In the genomic region with DNA sequence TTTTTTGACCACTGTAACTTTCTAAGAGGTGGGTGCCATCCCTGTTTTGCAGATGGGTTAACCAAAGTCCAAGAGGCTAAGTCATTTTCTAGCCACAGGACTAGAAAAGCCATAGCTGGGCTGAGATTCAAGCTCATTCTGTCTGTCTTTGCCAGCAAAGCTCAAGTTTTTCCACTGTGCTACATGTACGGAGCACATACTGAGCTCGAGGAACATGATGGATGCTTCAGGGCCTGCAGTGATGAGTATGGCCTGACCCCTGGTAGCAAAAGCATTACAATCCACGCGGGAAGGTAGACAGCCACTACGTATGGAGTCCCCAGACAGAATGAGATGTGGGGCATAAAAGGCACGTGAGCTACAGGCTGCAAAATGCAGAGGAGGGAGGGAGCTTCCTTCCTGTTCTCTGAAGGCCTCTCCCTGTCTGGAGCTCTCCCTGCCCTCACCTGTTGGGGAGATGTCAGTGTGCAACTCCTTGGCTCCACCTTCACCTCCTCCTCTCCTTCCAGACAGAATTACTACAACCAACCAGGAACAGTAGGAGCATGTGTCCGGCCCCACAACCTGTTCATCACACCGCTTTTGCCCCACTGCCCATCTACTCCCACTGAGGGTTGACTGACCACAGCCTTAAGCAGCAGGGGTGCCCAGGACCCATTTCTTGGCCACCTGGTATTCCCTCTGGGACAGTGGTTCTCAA, we compare ENCODE assay signal across 9 cellular contexts. TPM values are rescaled to one million over a fixed set of nuclear protein-coding genes. Genes with fewer than 3 reads are reported as not detected.
DNase-seq lines count a peak whose midpoint lies in the region; ATAC-seq and TF ChIP-seq lines count a peak whose summit lies in the region.
"Had no signal": no experiment of that assay in that cellular context is flagged by ENCODE, and none has a peak within 500 bp of the region (broad histone marks: within the 10 kb centered on the region; RNA-seq: fewer than 3 reads in every experiment).

No MANE protein-coding gene starts in this region.

- peaks cover 61% of the 10 kb centered on the region for H3K4me1 Mint-ChIP-seq in activated CD8-positive, alpha-beta memory T cell treated with anti-CD3 and anti-CD28 coated beads, Interleukin-2, amount 10 ng/mL, durations not matched to agents 7 days and 5 days
- peaks cover 98% of the 10 kb centered on the region for H3K4me1 Mint-ChIP-seq in activated B cell treated with CpG ODN at 0.5 μM for 24 hours

- TF ChIP-seq CTCF in activated B cell treated with CpG ODN at 0.5 μM for 24 hours (IDR thresholded peaks at IDR 0.05) = no peak
- no peak for TF ChIP-seq CTCF in left ventricle myocardium inferior (IDR thresholded peaks at IDR 0.05; ENCODE audit: borderline replicate concordance)
- TF ChIP-seq CTCF in stomach (IDR thresholded peaks at IDR 0.05) = no peak

- peak overlapping the region; percentile 99 for H3K27ac ChIP-seq in left ventricle myocardium inferior (replicated peaks)
- peak overlapping the region in 4 of 5 donors; percentile 8 to 84 (median 61) for H3K27ac ChIP-seq in stomach

- peak overlapping the region; percentile 45 for H3K4me3 Mint-ChIP-seq in activated CD8-positive, alpha-beta memory T cell treated with anti-CD3 and anti-CD28 coated beads, Interleukin-2, amount 10 ng/mL, durations not matched to agents 7 days and 5 days
- peak overlapping the region; percentile 52 for H3K4me3 Mint-ChIP-seq in activated B cell treated with CpG ODN at 0.5 μM for 24 hours

- no peak for TF ChIP-seq POLR2A in stomach (IDR thresholded peaks at IDR 0.05)

- ATAC-seq in activated CD8-positive, alpha-beta memory T cell treated with anti-CD3 and anti-CD28 coated beads, Interleukin-2, amount 10 ng/mL, durations not matched to agents 7 days and 5 days = no peak
- ATAC-seq in activated B cell treated with CpG ODN at 0.5 μM for 24 hours (ENCODE audit: low read depth) (no peak), HG03439 (IDR thresholded peaks at IDR 0.05; ENCODE audit: unreplicated experiment) (no peak), GM18502 (IDR thresholded peaks at IDR 0.05; ENCODE audit: poor library complexity, unreplicated experiment) (no peak)

- H3K9me3 ChIP-seq in left ventricle myocardium inferior (replicated peaks) (no peaks in the 10 kb centered on the region), stomach (no peaks in the 10 kb centered on the region)

- H3K4me3 ChIP-seq in left ventricle myocardium inferior = peak overlapping the region; percentile 1
- H3K4me3 ChIP-seq in stomach = no peak overlapping the region

- DNase-seq in activated CD8-positive, alpha-beta memory T cell treated with anti-CD3 and anti-CD28 coated beads, Interleukin-2, amount 10 ng/mL, durations not matched to agents 7 days and 5 days = no peak
- no peak for DNase-seq in activated CD8-positive, alpha-beta memory T cell treated with anti-CD3 and anti-CD28 coated beads for 24 hours
- DNase-seq in activated B cell treated with CpG ODN at 0.5 μM for 24 hours (no peak), left ventricle myocardium inferior (no peak), stomach (no peak), NCI-H2196 treated with DMSO at 0.1 percent for 48 hours (lab: John Stamatoyannopoulos, UW; ENCODE audit: unreplicated experiment) (no peak)
- DNase-seq: NCI-H1417 treated with DMSO at 0.1 percent for 48 hours had no signal

- 49 to 75% (median 73%) methylated on average over 8 of the region's 8 CpGs for WGBS in stomach, 5 donors

- H3K9me3 Mint-ChIP-seq in activated CD8-positive, alpha-beta memory T cell treated with anti-CD3 and anti-CD28 coated beads, Interleukin-2, amount 10 ng/mL, durations not matched to agents 7 days and 5 days (ENCODE audit: low read depth) = no peaks in the 10 kb centered on the region
- H3K9me3 Mint-ChIP-seq in activated B cell treated with CpG ODN at 0.5 μM for 24 hours = no peaks in the 10 kb centered on the region

- intact Hi-C loops in activated B cell treated with CpG ODN at 0.5 μM for 24 hours (cut with micrococcal nuclease) = loop anchor here (2.0 kb wide), 1 partner anchor 17 kb away; no protein-coding TSS in a partner anchor
- intact Hi-C loops in left ventricle myocardium inferior (cut with micrococcal nuclease) = no loop called here
- intact Hi-C loops in stomach (cut with DNase I; ENCODE audit: low total_unique reads) = no loop called here

- TF ChIP-seq EP300 in stomach (IDR thresholded peaks at IDR 0.05) = no peak

- H3K27me3 Mint-ChIP-seq in activated CD8-positive, alpha-beta memory T cell treated with anti-CD3 and anti-CD28 coated beads, Interleukin-2, amount 10 ng/mL, durations not matched to agents 7 days and 5 days = no peaks in the 10 kb centered on the region
- H3K27me3 Mint-ChIP-seq in activated B cell treated with CpG ODN at 0.5 μM for 24 hours = no peaks in the 10 kb centered on the region

- POLR2A ChIA-PET in activated B cell treated with CpG ODN at 0.5 μM for 24 hours (lab: Charles Lee) = interaction anchor here (0.7 to 1.4 kb wide), 5 partner anchors 16 to 1130 kb away, joined by 3 to 7 read pairs (median 3); partner anchors contain the start of genes CFAP58 and ITPRIP

- H3K4me1 ChIP-seq in left ventricle myocardium inferior = peaks cover 100% of the 10 kb centered on the region
- peaks cover 80 to 100% (median 91%) of the 10 kb centered on the region in 4 donors for H3K4me1 ChIP-seq in stomach

- H3K27ac Mint-ChIP-seq in activated CD8-positive, alpha-beta memory T cell treated with anti-CD3 and anti-CD28 coated beads, Interleukin-2, amount 10 ng/mL, durations not matched to agents 7 days and 5 days = peak overlapping the region; percentile 84
- peak overlapping the region; percentile 82 for H3K27ac Mint-ChIP-seq in activated B cell treated with CpG ODN at 0.5 μM for 24 hours

- H3K27me3 ChIP-seq in left ventricle myocardium inferior (ENCODE audit: low read depth) (no peaks in the 10 kb centered on the region), stomach (no peaks in the 10 kb centered on the region)

- H3K36me3 ChIP-seq in left ventricle myocardium inferior (no peaks in the 10 kb centered on the region), stomach (no peaks in the 10 kb centered on the region)

- CTCF ChIA-PET in activated CD8-positive, alpha-beta memory T cell treated with anti-CD3 and anti-CD28 coated beads, Interleukin-2, amount 10 ng/mL, durations not matched to agents 7 days and 5 days (lab: Charles Lee) = interaction anchor here (0.9 to 4.8 kb wide), 13 partner anchors 11 to 48 kb away, joined by 3 to 35 read pairs (median 5); partner anchors contain the start of genes CFAP58 and ITPRIP
- CTCF ChIA-PET in activated B cell treated with CpG ODN at 0.5 μM for 24 hours (lab: Charles Lee) = interaction anchor here (0.8 to 1.6 kb wide), 6 partner anchors 16 to 49 kb away, joined by 3 to 18 read pairs (median 3); no protein-coding TSS in a partner anchor

- H3K36me3 Mint-ChIP-seq in activated CD8-positive, alpha-beta memory T cell treated with anti-CD3 and anti-CD28 coated beads, Interleukin-2, amount 10 ng/mL, durations not matched to agents 7 days and 5 days = peaks cover 7% of the 10 kb centered on the region
- peaks cover 27% of the 10 kb centered on the region for H3K36me3 Mint-ChIP-seq in activated B cell treated with CpG ODN at 0.5 μM for 24 hours (ENCODE audit: low read depth)

RNA-seq across cellular contexts. Expression of gene ITPRIP, which starts 16.4 kb away (rescaled TPM):
- total RNA-seq in activated CD8-positive, alpha-beta memory T cell treated with anti-CD3 and anti-CD28 coated beads, Interleukin-2, amount 10 ng/mL, durations not matched to agents 7 days and 5 days = 10 to 100 TPM; 21.6 to 21.9 TPM
- total RNA-seq in activated B cell treated with CpG ODN at 0.5 μM for 24 hours = 21.3 and 26.1 TPM in 2 replicates
- total RNA-seq in left ventricle myocardium inferior = 35.4 TPM
- 10 to 100 TPM in 2 of 5 donors, 1 to 10 TPM in 3; 1.7 to 13.5 (median 9.2) TPM for total RNA-seq in stomach
- polyA plus RNA-seq in stomach = 10 to 100 TPM in 1 of 3 donors, 1 to 10 TPM in 2; 2.9 to 12.3 (median 4.6) TPM

RNA-seq across cellular contexts. Expression of gene CFAP58, which starts 31.8 kb away (rescaled TPM):
- total RNA-seq in activated CD8-positive, alpha-beta memory T cell treated with anti-CD3 and anti-CD28 coated beads, Interleukin-2, amount 10 ng/mL, durations not matched to agents 7 days and 5 days = under 1 TPM; 0.56 to 0.64 TPM
- total RNA-seq in activated B cell treated with CpG ODN at 0.5 μM for 24 hours = not detected in 2 replicates
- total RNA-seq in left ventricle myocardium inferior = 3.5 TPM
- total RNA-seq in stomach = under 1 TPM in 2 of 5 donors, not detected in 3; 0.18 to 0.58 TPM
- under 1 TPM; 0.12 to 0.31 (median 0.20) TPM for polyA plus RNA-seq in stomach

RNA-seq across cellular contexts. Expression of gene GSTO2, which starts 52.9 kb away (rescaled TPM):
- total RNA-seq in activated CD8-positive, alpha-beta memory T cell treated with anti-CD3 and anti-CD28 coated beads, Interleukin-2, amount 10 ng/mL, durations not matched to agents 7 days and 5 days = 1 to 10 TPM in 1 of 2 experiments, under 1 TPM in 1; 0.96 to 1.3 TPM
- total RNA-seq in activated B cell treated with CpG ODN at 0.5 μM for 24 hours (0.56 and 0.91 TPM in 2 replicates), left ventricle myocardium inferior (0.80 TPM), stomach (10 to 100 TPM in 1 of 5 donors, 1 to 10 TPM in 2, under 1 TPM in 2; under 0.01 to 13.4 (median 5.7) TPM)
- 10 to 100 TPM; 22.1 to 26.6 (median 23.7) TPM for polyA plus RNA-seq in stomach
